ENCODE assay signal across 33 cellular contexts in the genomic region with DNA sequence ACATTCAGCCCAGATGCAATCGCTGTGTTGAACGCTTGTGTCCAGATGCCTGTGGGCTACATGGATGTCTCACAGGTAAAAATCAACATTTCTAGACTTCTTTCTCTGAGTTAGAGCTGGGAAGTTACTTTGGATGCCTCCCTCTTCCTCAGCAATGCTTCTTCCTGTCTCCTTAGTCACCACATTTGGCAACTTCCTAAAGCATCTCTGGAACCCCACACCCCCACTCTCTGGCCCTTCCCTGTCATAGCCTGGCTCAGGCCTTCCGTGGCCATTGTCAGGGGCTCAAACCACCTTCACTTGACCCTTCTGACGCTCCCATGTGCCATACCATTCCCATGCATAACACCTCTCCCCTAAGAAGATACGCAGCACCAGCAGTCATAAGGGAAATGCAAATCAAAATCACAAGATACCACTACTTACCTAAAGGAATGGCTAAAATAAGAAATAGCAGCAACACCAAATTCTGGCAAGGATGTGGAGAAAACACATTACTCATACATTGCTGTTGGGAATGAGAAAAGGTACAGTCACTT. TPM values are rescaled to one million over a fixed set of nuclear protein-coding genes. Genes with fewer than 3 reads are reported as not detected.
A peak's percentile ranks its signal among the peaks of the same experiment; 100 is the strongest.
DNase-seq lines count a peak whose midpoint lies in the region; ATAC-seq, FAIRE-seq and TF ChIP-seq lines count a peak whose summit lies in the region.
"Had no signal": no experiment of that assay in that cellular context is flagged by ENCODE, and none has a peak within 500 bp of the region (broad histone marks: within the 10 kb centered on the region; RNA-seq: fewer than 3 reads in every experiment).

No MANE protein-coding gene starts in this region.

- in situ Hi-C loops in mammary epithelial cell (cut with MboI; ENCODE audit: low sequenced_read_pairs in 2 of 2) (no loop called here), K562 (cut with MboI) (no loop called here)

- H3K4me3 Mint-ChIP-seq in MCF 10A (ENCODE audit: unreplicated experiment), result no peak overlapping the region

- H3K14ac ChIP-seq in neuronal stem cell (ENCODE audit: low read length), result no peak overlapping the region

- H3K36me3 ChIP-seq in mammary epithelial cell (ENCODE audit: insufficient read depth, low read length), result no peaks in the 10 kb centered on the region
- H3K36me3 ChIP-seq in K562 (ENCODE audit: control insufficient read depth, insufficient read depth, low read length), result no peaks in the 10 kb centered on the region
- H3K36me3 ChIP-seq in neuronal stem cell (replicated peaks in 1 of 2; ENCODE audit: control insufficient read depth in 2 of 2, insufficient read depth in 2 of 2, low read length in 2 of 2), result peaks cover 0 to 2% of the 10 kb centered on the region in 2 donors
- H3K36me3 ChIP-seq in ascending aorta, result no peaks in the 10 kb centered on the region
- H3K36me3 ChIP-seq: BE2C, HAP-1, SJSA1 had no signal

- dilution Hi-C loops in mammary epithelial cell (cut with HindIII; ENCODE audit: low sequenced_read_pairs), result no loop called here

- H3K79me1 ChIP-seq in neuronal stem cell (ENCODE audit: low read depth, low read length), result no peaks in the 10 kb centered on the region

- H3K9me1 ChIP-seq in K562 (ENCODE audit: control insufficient read depth, insufficient read depth, low read length), result no peaks in the 10 kb centered on the region

- H3K9me3 ChIP-seq in mammary epithelial cell (replicated peaks; ENCODE audit: insufficient read depth, low read length), result no peaks in the 10 kb centered on the region
- no peaks in the 10 kb centered on the region for H3K9me3 ChIP-seq in K562 (replicated peaks; ENCODE audit: control insufficient read depth, insufficient read depth, low read depth, low read length)
- peaks cover 0 to 5% of the 10 kb centered on the region in 2 donors for H3K9me3 ChIP-seq in neuronal stem cell (replicated peaks in 1 of 2; ENCODE audit: control insufficient read depth in 2 of 2, insufficient read depth in 1 of 2, low read depth in 1 of 2, low read length in 2 of 2)
- H3K9me3 ChIP-seq in ascending aorta, result no peaks in the 10 kb centered on the region
- H3K9me3 ChIP-seq: BE2C, HAP-1, SJSA1 had no signal

- H3K79me2 ChIP-seq in mammary epithelial cell (ENCODE audit: insufficient read depth, low read length), result no peaks in the 10 kb centered on the region
- no peaks in the 10 kb centered on the region for H3K79me2 ChIP-seq in K562 (ENCODE audit: control insufficient read depth, insufficient read depth, low read length)

- FAIRE-seq in K562 (lab: Jason Lieb, UNC), result no peak
- peak; percentile 70 for FAIRE-seq in urothelium cell line (lab: Jason Lieb, UNC)
- FAIRE-seq: GM12878 had no signal

- H2BK5ac ChIP-seq in neuronal stem cell (ENCODE audit: low read length), result no peak overlapping the region

- no peak overlapping the region for H4K91ac ChIP-seq in neuronal stem cell (ENCODE audit: low read depth, low read length, poor library complexity)

- H3K27ac ChIP-seq in mammary epithelial cell (ENCODE audit: insufficient read depth, low read depth, low read length) (no peak overlapping the region), K562 (ENCODE audit: extremely low read depth, low read depth, low read length) (no peak overlapping the region), neuronal stem cell (replicated peaks; ENCODE audit: low read length) (no peak overlapping the region), ascending aorta (no peak overlapping the region)
- H3K27ac ChIP-seq: 22Rv1, KMS-11, PC-9, SJSA1 had no signal

- H2BK12ac ChIP-seq in neuronal stem cell (ENCODE audit: low read length), result no peak overlapping the region

- peak overlapping the region; percentile 52 for H3K18ac ChIP-seq in neuronal stem cell (ENCODE audit: low read length)

- H4K20me1 ChIP-seq in mammary epithelial cell (ENCODE audit: insufficient read depth, low read length) (no peaks in the 10 kb centered on the region), K562 (replicated peaks; ENCODE audit: control insufficient read depth, insufficient read depth, low read length) (no peaks in the 10 kb centered on the region)

- TF ChIP-seq POLR2A in K562 (conservative IDR thresholded peaks at IDR 0.05), result no peak

- H3K27me3 ChIP-seq in mammary epithelial cell (ENCODE audit: insufficient read depth, low read length) (no peaks in the 10 kb centered on the region), K562 (ENCODE audit: control insufficient read depth in 2 of 2, insufficient read depth in 2 of 2, low read length in 2 of 2) (peaks cover 26 to 52% of the 10 kb centered on the region in 2 experiments; a peak in 3 of 5 replicates), neuronal stem cell (ENCODE audit: control insufficient read depth in 3 of 3, insufficient read depth in 3 of 3, low read depth in 1 of 3, low read length in 3 of 3) (peaks cover 0 to 5% (median 0%) of the 10 kb centered on the region in 3 experiments), ascending aorta (no peaks in the 10 kb centered on the region)
- H3K27me3 ChIP-seq: BE2C, SJSA1 had no signal

- TF ChIP-seq CTCF in MCF 10A (IDR thresholded peaks at IDR 0.05; ENCODE audit: unreplicated experiment) (no peak), mammary epithelial cell (conservative IDR thresholded peaks at IDR 0.05 in 1 of 2, IDR thresholded peaks at IDR 0.05 in 1 of 2; ENCODE audit: extremely low read depth in 1 of 2, insufficient read depth in 1 of 2, low read depth in 1 of 2, low read length in 2 of 2) (no peak), K562 (IDR thresholded peaks at IDR 0.05 in 2 of 3, conservative IDR thresholded peaks at IDR 0.05 in 1 of 3; ENCODE audit: insufficient read depth in 2 of 3, low read depth in 1 of 3, low read length in 3 of 3) (no peak), ascending aorta (IDR thresholded peaks at IDR 0.05) (no peak)

- H3K4ac ChIP-seq in neuronal stem cell (ENCODE audit: low read length), result no peak overlapping the region

- POLR2A ChIA-PET in MCF 10A (lab: Yijun Ruan, JAX) (no interaction called here), K562 (lab: Yijun Ruan, JAX) (no interaction called here)

- no peak overlapping the region for H2BK120ac ChIP-seq in neuronal stem cell (ENCODE audit: low read depth, low read length)

- no peaks in the 10 kb centered on the region for H3K36me3 Mint-ChIP-seq in MCF 10A (ENCODE audit: insufficient read depth, unreplicated experiment)

- BruUV-seq in MCF 10A (replicated peaks; lab: Mats Ljungman, UMichigan) (no TSS peak), mammary epithelial cell (replicated peaks; lab: Mats Ljungman, UMichigan) (no TSS peak), K562 (replicated peaks; lab: Mats Ljungman, UMichigan) (no TSS peak)

- H2AFZ ChIP-seq in mammary epithelial cell (ENCODE audit: low read depth, low read length) (no peak overlapping the region), K562 (ENCODE audit: low read depth, low read length) (no peak overlapping the region), neuronal stem cell (ENCODE audit: low read length) (no peak overlapping the region)
- H2AFZ ChIP-seq: PC-9 had no signal

- H3K4me2 ChIP-seq in mammary epithelial cell (ENCODE audit: insufficient read depth, low read depth, low read length) (no peak overlapping the region), K562 (ENCODE audit: insufficient read depth, low read length) (no peak overlapping the region), neuronal stem cell (ENCODE audit: insufficient read depth, low read length, poor library complexity, severe bottlenecking) (no peak overlapping the region)
- H3K4me2 ChIP-seq: KMS-11, PC-9 had no signal

- ATAC-seq in K562, result no peak
- ATAC-seq: GM12878 had no signal

- TF ChIP-seq EP300 in K562 (IDR thresholded peaks at IDR 0.05; ENCODE audit: low read length), result no peak

- no peak for TF ChIP-seq RAD21 in K562 (CRISPR knock-in tag; conservative IDR thresholded peaks at IDR 0.05 in 1 of 2, IDR thresholded peaks at IDR 0.05 in 1 of 2)

- H2BK15ac ChIP-seq in neuronal stem cell (ENCODE audit: low read length), result no peak overlapping the region

- CTCF ChIA-PET in MCF 10A (lab: Yijun Ruan, JAX), result no interaction called here
- CTCF ChIA-PET in mammary epithelial cell (lab: Charles Lee; ENCODE audit: low non-redundant PET), result no interaction called here
- CTCF ChIA-PET in K562 (lab: Yijun Ruan, JAX; ENCODE audit: low intra/inter-chr PET ratio), result no interaction called here

- 63% methylated on average over 5 of the region's 5 CpGs for WGBS in mammary epithelial cell (ENCODE audit: low coverage, missing lambda C conversion rate)
- WGBS in K562 (ENCODE audit: insufficient coverage, low coverage, missing lambda C conversion rate), result 2% methylated on average over 5 of the region's 5 CpGs
- no CpG with 5 or more reads among the region's 5 CpGs for WGBS in neuronal stem cell (ENCODE audit: extremely low coverage in 2 of 2, insufficient read length in 2 of 2, insufficient replicate concordance in 1 of 2), 2 donors

- peak overlapping the region; percentile 34 for H3K23ac ChIP-seq in neuronal stem cell (ENCODE audit: low read depth, low read length, poor library complexity)

- no peak overlapping the region for H2AK5ac ChIP-seq in neuronal stem cell (ENCODE audit: low read depth, low read length)

- H3K9ac ChIP-seq in mammary epithelial cell (ENCODE audit: insufficient read depth, low read length) (no peak overlapping the region), K562 (ENCODE audit: insufficient read depth in 1 of 2, low read depth in 2 of 2, low read length in 2 of 2) (no peak overlapping the region), neuronal stem cell (ENCODE audit: low read depth, low read length, poor library complexity) (no peak overlapping the region)
- H3K9ac ChIP-seq: KMS-11 had no signal

- H3K27me3 Mint-ChIP-seq in MCF 10A (ENCODE audit: insufficient read depth, unreplicated experiment), result no peaks in the 10 kb centered on the region

- intact Hi-C loops in MCF 10A (cut with micrococcal nuclease), result no loop called here
- intact Hi-C loops in mammary epithelial cell (cut with micrococcal nuclease), result no loop called here
- intact Hi-C loops in K562 (cut with micrococcal nuclease), result no loop called here
- intact Hi-C loops in ascending aorta (cut with DNase I), result no loop called here

- H3K4me1 Mint-ChIP-seq in MCF 10A (ENCODE audit: insufficient read depth, unreplicated experiment), result peaks cover 7% of the 10 kb centered on the region

- H3K4me3 ChIP-seq in mammary epithelial cell (replicated peaks in 1 of 3; ENCODE audit: insufficient read depth in 1 of 3, low read depth in 2 of 3, low read length in 3 of 3), result no peak overlapping the region
- no peak overlapping the region for H3K4me3 ChIP-seq in K562
- H3K4me3 ChIP-seq in neuronal stem cell (ENCODE audit: low read length in 2 of 2), result no peak overlapping the region
- no peak overlapping the region for H3K4me3 ChIP-seq in ascending aorta
- H3K4me3 ChIP-seq: GM12878, HAP-1, PC-9, SJSA1 had no signal

- H3K4me1 ChIP-seq in mammary epithelial cell (ENCODE audit: insufficient read depth, low read length) (no peaks in the 10 kb centered on the region), K562 (replicated peaks in 1 of 2; ENCODE audit: control insufficient read depth in 2 of 2, insufficient read depth in 2 of 2, low read length in 2 of 2) (peaks cover 0 to 5% of the 10 kb centered on the region in 2 experiments; a peak in 1 of 5 replicates), neuronal stem cell (ENCODE audit: control insufficient read depth in 2 of 2, insufficient read depth in 1 of 2, low read depth in 1 of 2, low read length in 2 of 2) (peaks cover under 1 to 3% of the 10 kb centered on the region in 2 donors), ascending aorta (no peaks in the 10 kb centered on the region)
- H3K4me1 ChIP-seq: BE2C, HAP-1, SJSA1 had no signal

- H3K9me3 Mint-ChIP-seq in MCF 10A (ENCODE audit: unreplicated experiment), result no peaks in the 10 kb centered on the region

- no peak overlapping the region for H4K8ac ChIP-seq in neuronal stem cell (ENCODE audit: low read depth, low read length)

- peak; percentile 66 for DNase-seq in MCF 10A (ENCODE audit: unreplicated experiment)
- DNase-seq in mammary epithelial cell, result no peak
- DNase-seq in K562 (ENCODE audit: extremely low read depth in 1 of 4, low spot score in 3 of 4), result no peak
- DNase-seq in neuronal stem cell (ENCODE audit: low spot score), result no peak
- DNase-seq in urothelium cell line (ENCODE audit: low spot score), result peak; percentile 27
- DNase-seq in UCSD-AML1 (lab: John Stamatoyannopoulos, UW; ENCODE audit: unreplicated experiment), result no peak
- no peak for DNase-seq in ascending aorta (ENCODE audit: low spot score in 2 of 2)
- no peak for DNase-seq in stimulated activated CD4-positive, alpha-beta T cell treated with anti-CD3 and anti-CD28 coated beads, Interleukin-2, amount 100 ng/mL, for 24 hours
- DNase-seq: ACHN; BE2C; CD8-positive, alpha-beta memory T cell; DMS 273 treated with DMSO at 0.1 percent for 48 hours; DMS79; EL; GDM1; GOT3; IMR-90; NCI-H1092 treated with DMSO at 0.1 percent for 48 hours; NCI-H1436 treated with DMSO at 0.1 percent for 48 hours; NCI-H187 treated with DMSO at 0.1 percent for 48 hours; NCI-H2171 treated with DMSO at 0.1 percent for 48 hours; NCI-H446; NCI-H524 treated with DMSO at 0.1 percent for 48 hours; NCI-H82; NK-92 treated with Interleukin-12 subunit alpha and Interleukin-12 subunit beta, amount 100 ng/mL, for 24 hours; Right ventricle myocardium superior had no signal

- H3K27ac Mint-ChIP-seq in MCF 10A (ENCODE audit: low read depth, unreplicated experiment), result no peak overlapping the region

RNA-seq across cellular contexts. Expression of gene RGMA, which starts 21.6 kb away (rescaled TPM):
- 0.37 and 0.51 TPM in 2 replicates for total RNA-seq in MCF 10A (2022)
- total RNA-seq in mammary epithelial cell, result under 1 TPM; 0.64 to 0.83 TPM
- 0.14 TPM for polyA plus RNA-seq in mammary epithelial cell
- not detected for polyA minus RNA-seq in mammary epithelial cell
- total RNA-seq in K562 (2011; cell fraction: chromatin; rRNA removed; ENCODE audit: low replicate concordance), result not detected in 2 replicates
- total RNA-seq in K562 (2011; cell fraction: nucleolus; rRNA removed), result 0.53 TPM in 1 of 2 replicates, not detected in the other
- not detected in 2 replicates for total RNA-seq in K562 (2011; cell fraction: nucleoplasm; rRNA removed)
- total RNA-seq in K562 (2014; rRNA removed), result 0.05 TPM in 1 of 2 replicates, not detected in the other
- total RNA-seq in K562 (2014; rRNA removed; fragmentation: Illumina TruSeq; extraction: Trizol), result not detected in 2 replicates
- total RNA-seq in K562 (2015; rRNA removed; fragmentation: Illumina TruSeq; extraction: Trizol), result not detected in 2 replicates
- total RNA-seq in K562 (2021), result 0.04 TPM in 1 of 2 replicates, not detected in the other
- polyA plus RNA-seq in K562 (2011; rRNA removed), result not detected in 2 replicates
- not detected in 2 replicates for polyA plus RNA-seq in K562 (2011; cell fraction: cytosol; rRNA removed)
- polyA plus RNA-seq in K562 (2011; cell fraction: nucleus; rRNA removed), result not detected in 2 replicates
- polyA plus RNA-seq in K562 (2012), result 0.12 and 0.28 TPM in 2 replicates
- not detected in 2 replicates for polyA plus RNA-seq in K562 (2014; fragmentation: Illumina TruSeq; extraction: Trizol)
- polyA plus RNA-seq in K562 (2014; fragmentation: Nextera tagmentation; extraction: Ambion mirVana), result under 1 TPM; 0.03 TPM
- not detected in 2 replicates for polyA plus RNA-seq in K562 (2014; rRNA removed)
- not detected in 2 replicates for polyA minus RNA-seq in K562 (2011; rRNA and poly(A)+ RNA removed)
- not detected in 2 replicates for polyA minus RNA-seq in K562 (2011; cell fraction: cytosol; rRNA and poly(A)+ RNA removed)
- not detected in 2 replicates for polyA minus RNA-seq in K562 (2011; cell fraction: nucleus; rRNA and poly(A)+ RNA removed)
- polyA plus RNA-seq in neuronal stem cell (2013, experiment 1 of 2), result 196 TPM
- 194 TPM for polyA plus RNA-seq in neuronal stem cell (2013, experiment 2 of 2)
- 76.7 TPM for total RNA-seq in ascending aorta
- total RNA-seq: GM12878, RPMI7951 had no signal
- polyA plus RNA-seq: CD8-positive, alpha-beta memory T cell; GM12878 had no signal

Comparison
In these comparisons a context has a peak if more than half of its experiments do, and no peak if none do; other contexts are left out.
1. DNase-seq: peak in MCF 10A (single experiment) and urothelium cell line (single experiment); none in mammary epithelial cell (single experiment), K562 (0 of 4), neuronal stem cell (single experiment), UCSD-AML1 (single experiment), ascending aorta (0 of 2) and stimulated activated CD4-positive, alpha-beta T cell treated with anti-CD3 and anti-CD28 coated beads, Interleukin-2, amount 100 ng/mL, for 24 hours (0 of 2).
2. RNA of gene RGMA, which starts 21.6 kb away (total RNA-seq): 76.7 TPM in ascending aorta (single experiment); 0.64 to 0.83 TPM in mammary epithelial cell, 0.37 to 0.51 TPM in MCF 10A and 0.04 to 0.53 TPM in K562; every median in the first group is over 10 times any median in the second.